Comparison of ENCODE assay signal across 1 cellular context in the genomic region with DNA sequence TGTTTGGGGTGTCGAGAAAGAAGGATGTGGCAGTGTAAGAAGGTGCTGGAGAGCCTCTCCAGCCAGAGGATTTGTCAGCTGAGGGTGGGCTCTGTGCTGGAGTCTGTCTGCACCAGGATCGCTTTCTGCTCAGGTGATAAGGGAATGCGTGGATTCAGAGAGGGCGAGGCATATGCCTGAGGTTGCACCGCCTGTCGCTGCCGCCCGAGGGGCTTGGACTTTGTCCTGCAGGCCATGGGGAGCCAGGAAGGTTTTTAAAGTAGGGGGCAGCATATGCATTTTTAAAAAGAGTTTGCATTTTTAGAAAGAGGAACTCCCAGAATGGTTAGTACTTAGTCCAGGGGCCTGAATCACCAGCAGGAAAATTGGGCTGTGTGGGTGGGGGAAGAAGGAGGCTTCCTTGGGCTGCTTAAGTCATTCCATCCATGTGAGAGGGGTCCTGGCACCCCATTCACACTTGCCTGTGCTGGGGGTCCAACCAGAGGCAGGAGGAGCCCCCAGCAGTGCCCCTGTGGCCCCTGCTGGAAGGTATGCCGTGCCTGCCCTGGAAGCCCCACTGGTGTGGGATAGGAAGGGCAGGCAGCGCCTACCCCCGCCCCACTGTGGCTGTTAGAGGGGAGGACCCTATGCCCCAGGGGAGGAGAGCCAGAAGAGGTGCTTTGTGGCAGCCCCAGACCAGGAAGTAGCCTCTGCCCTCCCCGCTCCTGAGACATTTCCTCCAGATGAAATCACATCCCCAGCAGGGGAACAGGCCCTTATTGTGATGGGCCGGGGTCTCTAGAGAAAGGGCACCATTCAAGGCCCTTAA.
TF ChIP-seq lines count a peak whose summit lies in the region.

No MANE protein-coding gene starts in this region.

TF ChIP-seq in endothelial cell of umbilical vein, 7 proteins besides CTCF, POLR2A, EP300 and RAD21:
- no peak for TF ChIP-seq JUN (IDR thresholded peaks at IDR 0.05; ENCODE audit: borderline replicate concordance, insufficient read depth, insufficient read length, low read depth)
